3 cellular contexts compared by ENCODE assay signal in genomic region chr7:14394786-14395185, GRCh38.
TF ChIP-seq lines count a peak whose summit lies in the region.

No MANE protein-coding gene starts in this region.

TF ChIP-seq in liver, 16 proteins besides CTCF, POLR2A, EP300 and RAD21 (continued from another document):
- TF ChIP-seq NR2F2 (IDR thresholded peaks at IDR 0.05): no peak

TF ChIP-seq in HepG2, 621 proteins besides CTCF, POLR2A, EP300 and RAD21 (continued from another document):
- TF ChIP-seq KAT2B (IDR thresholded peaks at IDR 0.05; ENCODE audit: borderline replicate concordance, low read depth, low read length) (no peak), FOXA3 (CRISPR knock-in tag; IDR thresholded peaks at IDR 0.05) (no peak), NCOR1 (IDR thresholded peaks at IDR 0.05; ENCODE audit: borderline replicate concordance, low read length) (no peak), ZNF362 (CRISPR knock-in tag; IDR thresholded peaks at IDR 0.05; ENCODE audit: borderline replicate concordance) (no peak), CENPT (CRISPR knock-in tag; IDR thresholded peaks at IDR 0.05; ENCODE audit: low read depth) (no peak), ZNF883 (CRISPR knock-in tag; IDR thresholded peaks at IDR 0.05; ENCODE audit: not compliant biosample characterization) (no peak), CREB1 (IDR thresholded peaks at IDR 0.05) (no peak), CREB1 (CRISPR knock-in tag; IDR thresholded peaks at IDR 0.05) (no peak), ARNTL (CRISPR knock-in tag; IDR thresholded peaks at IDR 0.05) (no peak), RFXANK (CRISPR knock-in tag; IDR thresholded peaks at IDR 0.05) (no peak), ARHGAP35 (CRISPR knock-in tag; IDR thresholded peaks at IDR 0.05; ENCODE audit: borderline replicate concordance) (no peak), ZNF256 (CRISPR knock-in tag; conservative IDR thresholded peaks at IDR 0.05) (no peak), ZFP62 (CRISPR knock-in tag; IDR thresholded peaks at IDR 0.05) (no peak), HBP1 (CRISPR knock-in tag; IDR thresholded peaks at IDR 0.05; ENCODE audit: low read depth) (no peak), HMG20A (CRISPR knock-in tag; IDR thresholded peaks at IDR 0.05; ENCODE audit: borderline replicate concordance) (no peak)
- TF ChIP-seq, protein P1, sequence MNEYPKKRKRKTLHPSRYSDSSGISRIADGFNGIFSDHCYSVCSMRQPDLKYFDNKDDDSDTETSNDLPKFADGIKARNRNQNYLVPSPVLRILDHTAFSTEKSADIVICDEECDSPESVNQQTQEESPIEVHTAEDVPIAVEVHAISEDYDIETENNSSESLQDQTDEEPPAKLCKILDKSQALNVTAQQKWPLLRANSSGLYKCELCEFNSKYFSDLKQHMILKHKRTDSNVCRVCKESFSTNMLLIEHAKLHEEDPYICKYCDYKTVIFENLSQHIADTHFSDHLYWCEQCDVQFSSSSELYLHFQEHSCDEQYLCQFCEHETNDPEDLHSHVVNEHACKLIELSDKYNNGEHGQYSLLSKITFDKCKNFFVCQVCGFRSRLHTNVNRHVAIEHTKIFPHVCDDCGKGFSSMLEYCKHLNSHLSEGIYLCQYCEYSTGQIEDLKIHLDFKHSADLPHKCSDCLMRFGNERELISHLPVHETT (CRISPR knock-in tag; conservative IDR thresholded peaks at IDR 0.05): no peak

TF ChIP-seq in HCT116, 20 proteins besides CTCF, POLR2A, EP300 and RAD21 (continued from another document):
- TF ChIP-seq, protein P2, sequence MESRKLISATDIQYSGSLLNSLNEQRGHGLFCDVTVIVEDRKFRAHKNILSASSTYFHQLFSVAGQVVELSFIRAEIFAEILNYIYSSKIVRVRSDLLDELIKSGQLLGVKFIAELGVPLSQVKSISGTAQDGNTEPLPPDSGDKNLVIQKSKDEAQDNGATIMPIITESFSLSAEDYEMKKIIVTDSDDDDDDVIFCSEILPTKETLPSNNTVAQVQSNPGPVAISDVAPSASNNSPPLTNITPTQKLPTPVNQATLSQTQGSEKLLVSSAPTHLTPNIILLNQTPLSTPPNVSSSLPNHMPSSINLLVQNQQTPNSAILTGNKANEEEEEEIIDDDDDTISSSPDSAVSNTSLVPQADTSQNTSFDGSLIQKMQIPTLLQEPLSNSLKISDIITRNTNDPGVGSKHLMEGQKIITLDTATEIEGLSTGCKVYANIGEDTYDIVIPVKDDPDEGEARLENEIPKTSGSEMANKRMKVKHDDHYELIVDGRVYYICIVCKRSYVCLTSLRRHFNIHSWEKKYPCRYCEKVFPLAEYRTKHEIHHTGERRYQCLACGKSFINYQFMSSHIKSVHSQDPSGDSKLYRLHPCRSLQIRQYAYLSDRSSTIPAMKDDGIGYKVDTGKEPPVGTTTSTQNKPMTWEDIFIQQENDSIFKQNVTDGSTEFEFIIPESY (IDR thresholded peaks at IDR 0.05; ENCODE audit: extremely low read depth, insufficient replicate concordance, low read length): no peak
